ENCODE assay signal across 36 cellular contexts in genomic region chr10:10703390-10703789, GRCh38.
"Had no signal": no experiment of that assay in that cellular context is flagged by ENCODE, and none has a peak within 500 bp of the region (broad histone marks: within the 10 kb centered on the region; RNA-seq: fewer than 3 reads in every experiment).

No MANE protein-coding gene starts in this region.

- H3K36me3 ChIP-seq: ascending aorta, cardiac muscle cell had no signal

- H3K27ac Mint-ChIP-seq: activated B cell treated with CpG ODN at 0.5 μM for 24 hours; activated CD4-positive, alpha-beta memory T cell treated with anti-CD3 and anti-CD28 coated beads for 36 hours; activated CD4-positive, alpha-beta T cell treated with anti-CD3 and anti-CD28 coated beads, Interleukin-2, amount 10 ng/mL, durations not matched to agents 24 days and 14 days; activated CD8-positive, alpha-beta T cell treated with anti-CD3 and anti-CD28 coated beads for 36 hours; activated naive CD4-positive, alpha-beta T cell treated with anti-CD3 and anti-CD28 coated beads, Interleukin-2, amount 10 ng/mL, durations not matched to agents 7 days and 5 days; activated naive CD4-positive, alpha-beta T cell treated with anti-CD3 and anti-CD28 coated beads, Interleukin-2, amount 50 U/mL, for 24 hours; activated naive CD8-positive, alpha-beta T cell; activated naive CD8-positive, alpha-beta T cell treated with anti-CD3 and anti-CD28 coated beads, Interleukin-2, amount 10 ng/mL, durations not matched to agents 7 days and 5 days; activated naive CD8-positive, alpha-beta T cell treated with anti-CD3 and anti-CD28 coated beads, Interleukin-2, amount 50 U/mL, for 24 hours; activated T-cell treated with anti-CD3 and anti-CD28 coated beads, Interleukin-2, amount 50 U/mL, for 72 hours; activated T-helper 1 cell treated with anti-CD3 and anti-CD28 coated beads, Interleukin-12 subunit alpha, Interleukin-12 subunit beta, Interleukin-2, Interleukin-4 antibody, amounts not matched to agents 30 ng/mL and 10 ng/mL and 1 ng/mL, durations not matched to agents 14 hours and 24 hours and 36 hours; activated T-helper 17 cell treated with anti-CD3 and anti-CD28 coated beads, Interleukin-2, amount 50 U/mL, for 72 hours; T-helper 1 cell treated with Interleukin-12 subunit alpha and Interleukin-12 subunit beta and Interleukin-4 antibody, amounts not matched to agents 30 μg/mL and 1 μg/mL, for 36 hours; T-helper 2 cell treated with Interferon-gamma antibody and Interleukin-4, amounts not matched to agents 5 μg/mL and 100 μg/mL, for 36 hours had no signal

- H3K9me3 ChIP-seq: ascending aorta had no signal

- H3K27ac ChIP-seq: ascending aorta, cardiac muscle cell, VCaP had no signal

- H3K9me3 Mint-ChIP-seq: activated B cell treated with CpG ODN at 0.5 μM for 24 hours; activated CD4-positive, alpha-beta memory T cell treated with anti-CD3 and anti-CD28 coated beads for 36 hours; activated CD4-positive, alpha-beta T cell treated with anti-CD3 and anti-CD28 coated beads, Interleukin-2, amount 10 ng/mL, durations not matched to agents 24 days and 14 days; activated CD8-positive, alpha-beta T cell treated with anti-CD3 and anti-CD28 coated beads for 36 hours; activated naive CD4-positive, alpha-beta T cell treated with anti-CD3 and anti-CD28 coated beads, Interleukin-2, amount 10 ng/mL, durations not matched to agents 7 days and 5 days; activated naive CD4-positive, alpha-beta T cell treated with anti-CD3 and anti-CD28 coated beads, Interleukin-2, amount 50 U/mL, for 24 hours; activated naive CD8-positive, alpha-beta T cell treated with anti-CD3 and anti-CD28 coated beads, Interleukin-2, amount 10 ng/mL, durations not matched to agents 7 days and 5 days; activated naive CD8-positive, alpha-beta T cell treated with anti-CD3 and anti-CD28 coated beads, Interleukin-2, amount 50 U/mL, for 24 hours; activated T-cell treated with anti-CD3 and anti-CD28 coated beads, Interleukin-2, amount 50 U/mL, for 4 hours; activated T-cell treated with anti-CD3 and anti-CD28 coated beads, Interleukin-2, amount 50 U/mL, for 72 hours; activated T-helper 1 cell treated with anti-CD3 and anti-CD28 coated beads, Interleukin-12 subunit alpha, Interleukin-12 subunit beta, Interleukin-2, Interleukin-4 antibody, amounts not matched to agents 30 ng/mL and 10 ng/mL and 1 ng/mL, durations not matched to agents 14 hours and 24 hours and 36 hours; activated T-helper 17 cell treated with anti-CD3 and anti-CD28 coated beads, Interleukin-2, amount 50 U/mL, for 72 hours; T-helper 1 cell treated with Interleukin-12 subunit alpha and Interleukin-12 subunit beta and Interleukin-4 antibody, amounts not matched to agents 30 μg/mL and 1 μg/mL, for 36 hours; T-helper 2 cell treated with Interferon-gamma antibody and Interleukin-4, amounts not matched to agents 5 μg/mL and 100 μg/mL, for 36 hours had no signal

- DNase-seq: activated B cell treated with CpG ODN at 0.5 μM for 24 hours; activated CD4-positive, alpha-beta memory T cell treated with anti-CD3 and anti-CD28 coated beads for 36 hours; activated CD4-positive, alpha-beta T cell treated with anti-CD3 and anti-CD28 coated beads for 4 hours; activated CD4-positive, alpha-beta T cell treated with anti-CD3 and anti-CD28 coated beads, Interleukin-2, amount 10 ng/mL, durations not matched to agents 24 days and 14 days; activated CD4-positive, alpha-beta T cell treated with anti-CD3 and anti-CD28 coated beads, Interleukin-2, amount 50 U/mL, for 1 hour; activated CD4-positive, alpha-beta T cell treated with anti-CD3 and anti-CD28 coated beads, Interleukin-2, amount 50 U/mL, for 4 hours; activated CD4-positive, CD25-positive, alpha-beta regulatory T cell treated with anti-CD3 and anti-CD28 coated beads, Interleukin-2, amount 50 U/mL, for 72 hours; activated CD8-positive, alpha-beta memory T cell treated with anti-CD3 and anti-CD28 coated beads, Interleukin-2, amount 50 U/mL, for 4 hours; activated CD8-positive, alpha-beta T cell treated with anti-CD3 and anti-CD28 coated beads for 36 hours; activated effector memory CD4-positive, alpha-beta T cell treated with Interleukin-2 at 50 U/mL for 16 hours; activated gamma-delta T cell; activated naive CD4-positive, alpha-beta T cell treated with anti-CD3 and anti-CD28 coated beads, Interleukin-2, amount 10 ng/mL, durations not matched to agents 7 days and 5 days; activated naive CD4-positive, alpha-beta T cell treated with Interleukin-2 at 50 U/mL for 16 hours; activated naive CD8-positive, alpha-beta T cell treated with anti-CD3 and anti-CD28 coated beads, Interleukin-2, amount 10 ng/mL, durations not matched to agents 7 days and 5 days; activated naive CD8-positive, alpha-beta T cell treated with anti-CD3 and anti-CD28 coated beads, Interleukin-2, amount 50 U/mL, for 24 hours; activated T-cell treated with anti-CD3 and anti-CD28 coated beads for 4 hours; activated T-cell treated with anti-CD3 and anti-CD28 coated beads, Interleukin-2, amount 50 U/mL, for 1 hour; activated T-cell treated with anti-CD3 and anti-CD28 coated beads, Interleukin-2, amount 50 U/mL, for 4 hours; activated T-cell treated with anti-CD3 and anti-CD28 coated beads, Interleukin-2, amount 50 U/mL, for 72 hours; amygdala; anterior cingulate cortex; caudate nucleus; SW 1271; T-helper 1 cell; T-helper 2 cell; T-helper 9 cell had no signal

- H3K4me3 ChIP-seq: ascending aorta, cardiac muscle cell had no signal

- H3K4me1 Mint-ChIP-seq: activated CD4-positive, alpha-beta T cell treated with anti-CD3 and anti-CD28 coated beads, Interleukin-2, amount 10 ng/mL, durations not matched to agents 24 days and 14 days; activated naive CD4-positive, alpha-beta T cell treated with anti-CD3 and anti-CD28 coated beads, Interleukin-2, amount 10 ng/mL, durations not matched to agents 7 days and 5 days; activated naive CD4-positive, alpha-beta T cell treated with anti-CD3 and anti-CD28 coated beads, Interleukin-2, amount 50 U/mL, for 24 hours; activated naive CD8-positive, alpha-beta T cell treated with anti-CD3 and anti-CD28 coated beads, Interleukin-2, amount 10 ng/mL, durations not matched to agents 7 days and 5 days; activated T-helper 17 cell treated with anti-CD3 and anti-CD28 coated beads, Interleukin-2, amount 50 U/mL, for 72 hours had no signal

- H3K27me3 Mint-ChIP-seq: activated CD4-positive, alpha-beta T cell treated with anti-CD3 and anti-CD28 coated beads, Interleukin-2, amount 10 ng/mL, durations not matched to agents 24 days and 14 days; activated naive CD4-positive, alpha-beta T cell treated with anti-CD3 and anti-CD28 coated beads, Interleukin-2, amount 10 ng/mL, durations not matched to agents 7 days and 5 days; activated naive CD8-positive, alpha-beta T cell treated with anti-CD3 and anti-CD28 coated beads, Interleukin-2, amount 10 ng/mL, durations not matched to agents 7 days and 5 days had no signal

- H3K4me1 ChIP-seq: ascending aorta had no signal

- H3K4me3 Mint-ChIP-seq: activated B cell treated with CpG ODN at 0.5 μM for 24 hours; activated CD4-positive, alpha-beta memory T cell treated with anti-CD3 and anti-CD28 coated beads for 36 hours; activated CD4-positive, alpha-beta T cell treated with anti-CD3 and anti-CD28 coated beads, Interleukin-2, amount 10 ng/mL, durations not matched to agents 24 days and 14 days; activated CD8-positive, alpha-beta T cell treated with anti-CD3 and anti-CD28 coated beads for 36 hours; activated naive CD4-positive, alpha-beta T cell treated with anti-CD3 and anti-CD28 coated beads, Interleukin-2, amount 10 ng/mL, durations not matched to agents 7 days and 5 days; activated naive CD4-positive, alpha-beta T cell treated with anti-CD3 and anti-CD28 coated beads, Interleukin-2, amount 50 U/mL, for 24 hours; activated naive CD8-positive, alpha-beta T cell; activated naive CD8-positive, alpha-beta T cell treated with anti-CD3 and anti-CD28 coated beads, Interleukin-2, amount 10 ng/mL, durations not matched to agents 7 days and 5 days; activated naive CD8-positive, alpha-beta T cell treated with anti-CD3 and anti-CD28 coated beads, Interleukin-2, amount 50 U/mL, for 24 hours; activated T-cell treated with anti-CD3 and anti-CD28 coated beads, Interleukin-2, amount 50 U/mL, for 4 hours; activated T-cell treated with anti-CD3 and anti-CD28 coated beads, Interleukin-2, amount 50 U/mL, for 72 hours; activated T-helper 1 cell treated with anti-CD3 and anti-CD28 coated beads, Interleukin-12 subunit alpha, Interleukin-12 subunit beta, Interleukin-2, Interleukin-4 antibody, amounts not matched to agents 30 ng/mL and 10 ng/mL and 1 ng/mL, durations not matched to agents 14 hours and 24 hours and 36 hours; activated T-helper 17 cell treated with anti-CD3 and anti-CD28 coated beads, Interleukin-2, amount 50 U/mL, for 72 hours; brain; T-helper 1 cell treated with Interleukin-12 subunit alpha and Interleukin-12 subunit beta and Interleukin-4 antibody, amounts not matched to agents 30 μg/mL and 1 μg/mL, for 36 hours; T-helper 2 cell treated with Interferon-gamma antibody and Interleukin-4, amounts not matched to agents 5 μg/mL and 100 μg/mL, for 36 hours had no signal

- H3K36me3 Mint-ChIP-seq: activated CD4-positive, alpha-beta memory T cell treated with anti-CD3 and anti-CD28 coated beads for 36 hours; activated naive CD4-positive, alpha-beta T cell treated with anti-CD3 and anti-CD28 coated beads, Interleukin-2, amount 10 ng/mL, durations not matched to agents 7 days and 5 days; activated naive CD4-positive, alpha-beta T cell treated with anti-CD3 and anti-CD28 coated beads, Interleukin-2, amount 50 U/mL, for 24 hours; activated naive CD8-positive, alpha-beta T cell; activated naive CD8-positive, alpha-beta T cell treated with anti-CD3 and anti-CD28 coated beads, Interleukin-2, amount 10 ng/mL, durations not matched to agents 7 days and 5 days; brain had no signal

- H3K27me3 ChIP-seq: ascending aorta, cardiac muscle cell had no signal
